Comparison of ENCODE assay signal across 23 cellular contexts in genomic region chr10:128322106-128322505, GRCh38.
A peak's percentile ranks its signal among the peaks of the same experiment; 100 is the strongest.
DNase-seq lines count a peak whose midpoint lies in the region; ATAC-seq, FAIRE-seq and TF ChIP-seq lines count a peak whose summit lies in the region.
"Had no signal": no experiment of that assay in that cellular context is flagged by ENCODE, and none has a peak within 500 bp of the region (broad histone marks: within the 10 kb centered on the region; RNA-seq: fewer than 3 reads in every experiment).

No MANE protein-coding gene starts in this region.

- 0 out of 2 replicates have a peak overlapping the region, but pooled peaks have one; percentile 2 for H3K4me2 ChIP-seq in BLaER1

- no peak overlapping the region for H3K4me3 ChIP-seq in BLaER1
- H3K4me3 ChIP-seq in bronchial epithelial cell (ENCODE audit: low read depth, low read length): no peak overlapping the region
- H3K4me3 ChIP-seq: GM12878 had no signal

- H3K27me3 ChIP-seq in BLaER1 (no peaks in the 10 kb centered on the region), bronchial epithelial cell (ENCODE audit: control insufficient read depth, insufficient read depth, low read length) (no peaks in the 10 kb centered on the region)

- TF ChIP-seq CTCF in bronchial epithelial cell (IDR thresholded peaks at IDR 0.05; ENCODE audit: insufficient read depth, low read length, severe bottlenecking): no peak

- H3K9ac ChIP-seq in BLaER1: no peak overlapping the region

- no peak overlapping the region for H3K27ac ChIP-seq in BLaER1

- H3K4me1 ChIP-seq in BLaER1: 0 out of 2 replicates have a peak, but pooled peaks cover 8% of the 10 kb centered on the region
- H3K4me1 ChIP-seq: Caco-2 had no signal

- H3K9me3 ChIP-seq in BLaER1: peaks cover 8% of the 10 kb centered on the region; the same call in 1 of the 2 replicates
- H3K9me3 ChIP-seq: Caco-2 had no signal

- H3K36me3 ChIP-seq in BLaER1: peaks cover 14% of the 10 kb centered on the region
- H3K36me3 ChIP-seq in bronchial epithelial cell (ENCODE audit: control insufficient read depth, insufficient read depth, low read length): no peaks in the 10 kb centered on the region

- no peak for ATAC-seq in GM19395 (IDR thresholded peaks at IDR 0.05; ENCODE audit: unreplicated experiment)
- ATAC-seq: CD8-positive, alpha-beta T cell; GM12878 had no signal

- DNase-seq in AG20443 (ENCODE audit: low spot score): peak; percentile 2
- DNase-seq in bronchial epithelial cell (ENCODE audit: low read depth): no peak
- DNase-seq in mesenteric fat pad (ENCODE audit: low spot score): peak; percentile 73
- DNase-seq in CD1c-positive myeloid dendritic cell (ENCODE audit: extremely low spot score): no peak
- DNase-seq in stimulated activated CD4-positive, alpha-beta T cell treated with anti-CD3 and anti-CD28 coated beads, Interleukin-4, amount 100 ng/mL, for 4 hours: no peak
- DNase-seq: 8988T; ACHN; AML-193; C1 segment of cervical spinal cord; Caco-2; Calu3; CD4-positive, alpha-beta T cell; CD8-positive, alpha-beta T cell; DMS79 treated with DMSO at 0.1 percent for 48 hours; GF-D8 had no signal

- peak; percentile 43 for FAIRE-seq in bronchial epithelial cell (lab: Jason Lieb, UNC)
- FAIRE-seq: A204.1, D721Med, G401.6, GM12878, GM12892, GM18507 had no signal

- H4K20me1 ChIP-seq in BLaER1: no peaks in the 10 kb centered on the region

Comparison
In these comparisons a context has a peak if more than half of its experiments do, and no peak if none do; other contexts are left out.
1. DNase-seq: peak in AG20443 (single experiment) and mesenteric fat pad (single experiment); none in bronchial epithelial cell (single experiment), CD1c-positive myeloid dendritic cell (single experiment) and stimulated activated CD4-positive, alpha-beta T cell treated with anti-CD3 and anti-CD28 coated beads, Interleukin-4, amount 100 ng/mL, for 4 hours (0 of 2).